ENCODE assay signal across 8 cellular contexts in genomic region chr4:74157116-74157742, GRCh38. TPM values are rescaled to one million over a fixed set of nuclear protein-coding genes. Genes with fewer than 3 reads are reported as not detected.
A peak's percentile ranks its signal among the peaks of the same experiment; 100 is the strongest.
DNase-seq lines count a peak whose midpoint lies in the region; ATAC-seq, FAIRE-seq and TF ChIP-seq lines count a peak whose summit lies in the region.

No MANE protein-coding gene starts in this region.

- peak; percentile 1; the same call in 1 of the 2 replicates for ATAC-seq in PC-3
- ATAC-seq in GM21515 (IDR thresholded peaks at IDR 0.05; ENCODE audit: unreplicated experiment) = no peak

- H3K4me3 Mint-ChIP-seq in endothelial cell (ENCODE audit: unreplicated experiment) (peak overlapping the region; percentile 82), neural progenitor cell (peak overlapping the region; percentile 87)

- H4K20me1 ChIP-seq in PC-3 (ENCODE audit: low read length) (peaks cover 25% of the 10 kb centered on the region), neural progenitor cell (ENCODE audit: low read depth) (peaks cover 25% of the 10 kb centered on the region)

- peak overlapping the region; percentile 87 for H3K4me2 ChIP-seq in PC-3 (ENCODE audit: low read length)
- peak overlapping the region; percentile 93 for H3K4me2 ChIP-seq in neural progenitor cell

- H3F3A ChIP-seq in PC-3 (ENCODE audit: low read length, unreplicated experiment) = no peaks in the 10 kb centered on the region
- H3F3A ChIP-seq in neural progenitor cell (ENCODE audit: low read depth) = peaks cover 20% of the 10 kb centered on the region

- CTCF ChIA-PET in PC-3 (lab: Charles Lee) = no interaction called here

- H3K27me3 ChIP-seq in PC-3 (ENCODE audit: low read length) (no peaks in the 10 kb centered on the region), neural progenitor cell (peaks cover 31% of the 10 kb centered on the region)

- TF ChIP-seq CTCF in PC-3 (conservative IDR thresholded peaks at IDR 0.05; ENCODE audit: low read depth, low read length) = no peak
- no peak for TF ChIP-seq CTCF in endothelial cell (IDR thresholded peaks at IDR 0.05; ENCODE audit: unreplicated experiment)
- no peak for TF ChIP-seq CTCF in neural progenitor cell (IDR thresholded peaks at IDR 0.05)

- no peak for FAIRE-seq in urothelium cell line (lab: Jason Lieb, UNC)

- H3K4me1 ChIP-seq in ES-I3 (ENCODE audit: insufficient read depth, low read length) (no peaks in the 10 kb centered on the region), PC-3 (ENCODE audit: insufficient read depth, low read length) (peaks cover 27% of the 10 kb centered on the region), neural progenitor cell (peaks cover 18% of the 10 kb centered on the region)

- DNase-seq in PC-3 = no peak
- DNase-seq in endothelial cell (ENCODE audit: low spot score) = no peak
- DNase-seq in neural progenitor cell (ENCODE audit: low spot score) = no peak
- no peak for DNase-seq in urothelium cell line (ENCODE audit: low spot score)
- no peak for DNase-seq in occipital lobe (lab: John Stamatoyannopoulos, UW)
- no peak for DNase-seq in D341Med (ENCODE audit: low spot score)

- BruUV-seq in PC-3 (replicated peaks; lab: Mats Ljungman, UMichigan) = TSS peak; percentile 94

- POLR2A ChIA-PET in PC-3 (lab: Charles Lee; ENCODE audit: unreplicated experiment) = interaction anchor here (0.5 to 0.7 kb wide), 5 partner anchors 58 to 1802 kb away, joined by 3 to 25 read pairs (median 3); partner anchors contain the start of gene CXCL2

- H3K27ac ChIP-seq in PC-3 (ENCODE audit: low read length) (peak overlapping the region; percentile 84), neural progenitor cell (no peak overlapping the region)

- no peaks in the 10 kb centered on the region for H3K9me3 Mint-ChIP-seq in endothelial cell (ENCODE audit: unreplicated experiment)
- no peaks in the 10 kb centered on the region for H3K9me3 Mint-ChIP-seq in neural progenitor cell

- H3K9me2 ChIP-seq in PC-3 (replicated peaks; ENCODE audit: low read length) = no peaks in the 10 kb centered on the region

- H2AFZ ChIP-seq in PC-3 (ENCODE audit: low read length) (peak overlapping the region; percentile 85), neural progenitor cell (replicated peaks) (peak overlapping the region; percentile 85)

- H3K4me3 ChIP-seq in PC-3 (ENCODE audit: low read length) (peak overlapping the region; percentile 82), neural progenitor cell (peak overlapping the region; percentile 66)

- H3K36me3 ChIP-seq in ES-I3 (ENCODE audit: insufficient read depth, low read length) (no peaks in the 10 kb centered on the region), PC-3 (ENCODE audit: low read depth, low read length) (peaks cover 24% of the 10 kb centered on the region), neural progenitor cell (no peaks in the 10 kb centered on the region)

- H3K27me3 Mint-ChIP-seq in endothelial cell (ENCODE audit: unreplicated experiment) (no peaks in the 10 kb centered on the region), neural progenitor cell (ENCODE audit: insufficient read depth, low read depth) (no peaks in the 10 kb centered on the region)

- H3K4me1 Mint-ChIP-seq in endothelial cell (ENCODE audit: unreplicated experiment) (peaks cover 24% of the 10 kb centered on the region), neural progenitor cell (peaks cover 35% of the 10 kb centered on the region)

- H3K79me2 ChIP-seq in PC-3 (ENCODE audit: low read length) (peaks cover 56% of the 10 kb centered on the region), neural progenitor cell (ENCODE audit: low read depth) (peaks cover 28% of the 10 kb centered on the region)

- peak overlapping the region; percentile 97 for H3K27ac Mint-ChIP-seq in endothelial cell (ENCODE audit: unreplicated experiment)
- H3K27ac Mint-ChIP-seq in neural progenitor cell = peak overlapping the region; percentile 96

- intact Hi-C loops in PC-3 (cut with micrococcal nuclease) = loop anchor here (1.0 kb wide), 1 partner anchor 40 kb away; no protein-coding TSS in a partner anchor

- H3K36me3 Mint-ChIP-seq in endothelial cell (ENCODE audit: low read depth, unreplicated experiment) (peaks cover 10% of the 10 kb centered on the region), neural progenitor cell (peaks cover 9% of the 10 kb centered on the region)

- H3K9ac ChIP-seq in ES-I3 (ENCODE audit: low read depth, low read length) (peak overlapping the region; percentile 72), PC-3 (ENCODE audit: low read length) (peak overlapping the region; percentile 82), neural progenitor cell (peak overlapping the region; percentile 18)

- H3K9me3 ChIP-seq in ES-I3 (ENCODE audit: control insufficient read depth, insufficient read depth, low read length) (no peaks in the 10 kb centered on the region), PC-3 (ENCODE audit: low read length) (no peaks in the 10 kb centered on the region), neural progenitor cell (ENCODE audit: low read depth) (no peaks in the 10 kb centered on the region)

RNA-seq across cellular contexts. Expression of gene MTHFD2L, which starts 0.7 kb away (rescaled TPM):
- total RNA-seq in PC-3 (2014; rRNA removed) = 33.4 and 34.0 TPM in 2 replicates
- 13.6 TPM for total RNA-seq in endothelial cell (ENCODE audit: unreplicated experiment)
- total RNA-seq in neural progenitor cell (ENCODE audit: low replicate concordance) = 10.7 and 22.1 TPM in 2 replicates
- 48.0 TPM for total RNA-seq in occipital lobe

RNA-seq across cellular contexts. Expression of gene CXCL2, which starts 58.2 kb away (rescaled TPM):
- 165 and 172 TPM in 2 replicates for total RNA-seq in PC-3 (2014; rRNA removed)
- 4.0 TPM for total RNA-seq in endothelial cell (ENCODE audit: unreplicated experiment)
- 0.15 TPM in 1 of 2 replicates, not detected in the other for total RNA-seq in neural progenitor cell (ENCODE audit: low replicate concordance)
- 4.4 TPM for total RNA-seq in occipital lobe

Comparison
In these comparisons a context has a peak if more than half of its experiments do, and no peak if none do; other contexts are left out.
1. H3K9ac ChIP-seq: peak in every context shown above with its lines; median percentile 82 in PC-3; 72 in ES-I3; 18 in neural progenitor cell.
2. RNA of gene CXCL2, which starts 58.2 kb away (total RNA-seq): 165 to 172 TPM in PC-3; 4.4 TPM in occipital lobe (single experiment), 4.0 TPM in endothelial cell (single experiment) and 0.15 TPM in neural progenitor cell; every median in the first group is over 10 times any median in the second.